24 cellular contexts compared by ENCODE assay signal in the genomic region with DNA sequence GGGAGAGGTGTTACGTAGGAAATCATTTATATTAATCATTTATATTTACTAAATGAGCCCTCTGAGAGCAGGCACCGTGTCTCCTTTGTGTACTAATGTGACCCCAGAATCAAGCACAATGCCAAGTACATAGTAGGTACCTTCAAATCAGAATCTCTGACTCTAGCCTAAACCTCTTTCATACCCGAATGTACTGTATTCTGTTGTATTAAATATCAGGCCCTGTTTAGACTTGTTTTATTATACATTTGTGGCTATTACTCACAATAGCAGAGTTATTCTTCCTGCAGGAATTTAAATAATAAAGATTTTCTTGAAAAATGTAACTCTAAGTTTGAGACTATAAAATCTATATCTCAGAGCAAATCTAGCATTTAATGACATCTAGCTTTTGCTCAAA.
"Had no signal": no experiment of that assay in that cellular context is flagged by ENCODE, and none has a peak within 500 bp of the region (broad histone marks: within the 10 kb centered on the region; RNA-seq: fewer than 3 reads in every experiment).

No MANE protein-coding gene starts in this region.

- H3K27me3 ChIP-seq: dorsolateral prefrontal cortex, esophagus muscularis mucosa, heart right ventricle, right lobe of liver, thyroid gland, vagina had no signal

- H3K4me1 ChIP-seq: lower lobe of right lung, parathyroid adenoma, right lobe of liver, thyroid gland, vagina had no signal

- H3K9ac ChIP-seq: parathyroid adenoma had no signal

- H3K36me3 ChIP-seq: esophagus muscularis mucosa, heart right ventricle, lower lobe of right lung, right lobe of liver, thyroid gland, vagina had no signal

- ATAC-seq: heart right ventricle; left ventricle myocardium superior; lower lobe of right lung; natural killer cell; right lobe of liver; stimulated activated naive CD8-positive, alpha-beta T cell treated with anti-CD3 and anti-CD28 coated beads, Interleukin-15, amount 100 ng/mL, for 72 hours had no signal

- H3K4me3 ChIP-seq: dorsolateral prefrontal cortex, esophagus muscularis mucosa, heart right ventricle, lower lobe of right lung, right lobe of liver, thyroid gland, vagina had no signal

- H3K27ac ChIP-seq: dorsolateral prefrontal cortex, esophagus muscularis mucosa, heart right ventricle, lower lobe of right lung, parathyroid adenoma, right lobe of liver, thyroid gland, vagina had no signal

- H3K9me3 ChIP-seq: esophagus muscularis mucosa, heart right ventricle, lower lobe of right lung, right lobe of liver, thyroid gland, vagina had no signal

- DNase-seq: dorsolateral prefrontal cortex; effector CD4-positive, alpha-beta T cell; foreskin melanocyte; glutamatergic neuron; heart right ventricle; hippocampal formation; immature natural killer cell; islet precursor cell; left ventricle myocardium superior; lower lobe of right lung; natural killer cell; right lobe of liver; small intestine; stimulated activated CD4-positive, alpha-beta T cell treated with anti-CD3 and anti-CD28 coated beads, Interleukin-12 subunit alpha, Interleukin-12 subunit beta, amount 100 ng/mL, for 4 hours; stimulated activated CD4-positive, alpha-beta T cell treated with anti-CD3 and anti-CD28 coated beads, Interleukin-1b, Interleukin-23, amount 100 ng/mL, for 48 hours; stimulated activated CD4-positive, alpha-beta T cell treated with anti-CD3 and anti-CD28 coated beads, Interleukin-4, amount 100 ng/mL, for 1 hour; stimulated activated CD8-positive, alpha-beta memory T cell treated with anti-CD3 and anti-CD28 coated beads, Interleukin-4, amount 100 ng/mL, for 48 hours; stimulated activated naive CD4-positive, alpha-beta T cell; stimulated activated naive CD8-positive, alpha-beta T cell treated with anti-CD3 and anti-CD28 coated beads, Interleukin-15, amount 100 ng/mL, for 72 hours; thyroid gland; trophoblast cell had no signal
